ENCODE assay signal across 1 cellular context in genomic region chr11:65117206-65118096, GRCh38.
TF ChIP-seq lines count a peak whose summit lies in the region.

Gene ZNHIT2 (minus strand): TSS chr11:65117701. CDS start chr11:65117653, 48 bp downstream.

TF ChIP-seq in HepG2, 621 proteins besides CTCF, POLR2A, EP300 and RAD21 (continued from another document and continues in another):
- TF ChIP-seq BRCA1 (CRISPR knock-in tag; IDR thresholded peaks at IDR 0.05), result no peak; the same call in 1 of the 2 replicates
- no peak; the same call in 1 of the 2 replicates for TF ChIP-seq ZNF224 (CRISPR knock-in tag; IDR thresholded peaks at IDR 0.05)
- TF ChIP-seq TOPORS (CRISPR knock-in tag; IDR thresholded peaks at IDR 0.05), result peak; percentile 78
- TF ChIP-seq GTF2F1 (IDR thresholded peaks at IDR 0.05; ENCODE audit: low read length), result no peak
- no peak for TF ChIP-seq STAT5B (CRISPR knock-in tag; IDR thresholded peaks at IDR 0.05)
- TF ChIP-seq ZNF460 (CRISPR knock-in tag; IDR thresholded peaks at IDR 0.05; ENCODE audit: borderline replicate concordance), result no peak; the same call in 1 of the 2 replicates
- TF ChIP-seq NFKB2 (CRISPR knock-in tag; IDR thresholded peaks at IDR 0.05; ENCODE audit: borderline replicate concordance), result no peak; the same call in 1 of the 2 replicates
- TF ChIP-seq ZNF776 (CRISPR knock-in tag; IDR thresholded peaks at IDR 0.05), result peak; percentile 69; the same call in 1 of the 2 replicates
- TF ChIP-seq TBX3 (IDR thresholded peaks at IDR 0.05; ENCODE audit: borderline replicate concordance), result peak; percentile 44; the same call in 1 of the 2 replicates
- peak; percentile 15; the same call in 1 of the 2 replicates for TF ChIP-seq CENPT (CRISPR knock-in tag; IDR thresholded peaks at IDR 0.05; ENCODE audit: low read depth)
- no peak for TF ChIP-seq ZNF232 (CRISPR knock-in tag; IDR thresholded peaks at IDR 0.05; ENCODE audit: borderline replicate concordance)
- TF ChIP-seq, protein P1, sequence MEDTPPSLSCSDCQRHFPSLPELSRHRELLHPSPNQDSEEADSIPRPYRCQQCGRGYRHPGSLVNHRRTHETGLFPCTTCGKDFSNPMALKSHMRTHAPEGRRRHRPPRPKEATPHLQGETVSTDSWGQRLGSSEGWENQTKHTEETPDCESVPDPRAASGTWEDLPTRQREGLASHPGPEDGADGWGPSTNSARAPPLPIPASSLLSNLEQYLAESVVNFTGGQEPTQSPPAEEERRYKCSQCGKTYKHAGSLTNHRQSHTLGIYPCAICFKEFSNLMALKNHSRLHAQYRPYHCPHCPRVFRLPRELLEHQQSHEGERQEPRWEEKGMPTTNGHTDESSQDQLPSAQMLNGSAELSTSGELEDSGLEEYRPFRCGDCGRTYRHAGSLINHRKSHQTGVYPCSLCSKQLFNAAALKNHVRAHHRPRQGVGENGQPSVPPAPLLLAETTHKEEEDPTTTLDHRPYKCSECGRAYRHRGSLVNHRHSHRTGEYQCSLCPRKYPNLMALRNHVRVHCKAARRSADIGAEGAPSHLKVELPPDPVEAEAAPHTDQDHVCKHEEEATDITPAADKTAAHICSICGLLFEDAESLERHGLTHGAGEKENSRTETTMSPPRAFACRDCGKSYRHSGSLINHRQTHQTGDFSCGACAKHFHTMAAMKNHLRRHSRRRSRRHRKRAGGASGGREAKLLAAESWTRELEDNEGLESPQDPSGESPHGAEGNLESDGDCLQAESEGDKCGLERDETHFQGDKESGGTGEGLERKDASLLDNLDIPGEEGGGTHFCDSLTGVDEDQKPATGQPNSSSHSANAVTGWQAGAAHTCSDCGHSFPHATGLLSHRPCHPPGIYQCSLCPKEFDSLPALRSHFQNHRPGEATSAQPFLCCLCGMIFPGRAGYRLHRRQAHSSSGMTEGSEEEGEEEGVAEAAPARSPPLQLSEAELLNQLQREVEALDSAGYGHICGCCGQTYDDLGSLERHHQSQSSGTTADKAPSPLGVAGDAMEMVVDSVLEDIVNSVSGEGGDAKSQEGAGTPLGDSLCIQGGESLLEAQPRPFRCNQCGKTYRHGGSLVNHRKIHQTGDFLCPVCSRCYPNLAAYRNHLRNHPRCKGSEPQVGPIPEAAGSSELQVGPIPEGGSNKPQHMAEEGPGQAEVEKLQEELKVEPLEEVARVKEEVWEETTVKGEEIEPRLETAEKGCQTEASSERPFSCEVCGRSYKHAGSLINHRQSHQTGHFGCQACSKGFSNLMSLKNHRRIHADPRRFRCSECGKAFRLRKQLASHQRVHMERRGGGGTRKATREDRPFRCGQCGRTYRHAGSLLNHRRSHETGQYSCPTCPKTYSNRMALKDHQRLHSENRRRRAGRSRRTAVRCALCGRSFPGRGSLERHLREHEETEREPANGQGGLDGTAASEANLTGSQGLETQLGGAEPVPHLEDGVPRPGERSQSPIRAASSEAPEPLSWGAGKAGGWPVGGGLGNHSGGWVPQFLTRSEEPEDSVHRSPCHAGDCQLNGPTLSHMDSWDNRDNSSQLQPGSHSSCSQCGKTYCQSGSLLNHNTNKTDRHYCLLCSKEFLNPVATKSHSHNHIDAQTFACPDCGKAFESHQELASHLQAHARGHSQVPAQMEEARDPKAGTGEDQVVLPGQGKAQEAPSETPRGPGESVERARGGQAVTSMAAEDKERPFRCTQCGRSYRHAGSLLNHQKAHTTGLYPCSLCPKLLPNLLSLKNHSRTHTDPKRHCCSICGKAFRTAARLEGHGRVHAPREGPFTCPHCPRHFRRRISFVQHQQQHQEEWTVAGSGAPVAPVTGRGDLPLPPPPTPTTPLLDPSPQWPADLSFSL (CRISPR knock-in tag; IDR thresholded peaks at IDR 0.05), result no peak
- 0 out of 2 replicates have a peak, but pooled peaks have one; percentile 73 for TF ChIP-seq IRX3 (CRISPR knock-in tag; IDR thresholded peaks at IDR 0.05; ENCODE audit: borderline replicate concordance, low read depth)
- TF ChIP-seq RNF2 (conservative IDR thresholded peaks at IDR 0.05; ENCODE audit: low read depth), result no peak
- peak; percentile 58; the same call in 1 of the 2 replicates for TF ChIP-seq ZNF501 (CRISPR knock-in tag; IDR thresholded peaks at IDR 0.05)
- TF ChIP-seq ZFY (CRISPR knock-in tag; IDR thresholded peaks at IDR 0.05), result peak; percentile 100
- no peak for TF ChIP-seq ATAD3A (CRISPR knock-in tag; IDR thresholded peaks at IDR 0.05)
- TF ChIP-seq ZNF709 (CRISPR knock-in tag; IDR thresholded peaks at IDR 0.05), result peak; percentile 84; the same call in 1 of the 2 replicates
- TF ChIP-seq ZBTB43 (CRISPR knock-in tag; conservative IDR thresholded peaks at IDR 0.05), result no peak
- TF ChIP-seq BCL6 (CRISPR knock-in tag; IDR thresholded peaks at IDR 0.05), result peak; percentile 19; the same call in 1 of the 2 replicates
- TF ChIP-seq ZNF772 (CRISPR knock-in tag; IDR thresholded peaks at IDR 0.05), result peak; percentile 90
- TF ChIP-seq GATAD2A (CRISPR knock-in tag; IDR thresholded peaks at IDR 0.05), result peak; percentile 79
- TF ChIP-seq CAMTA2 (CRISPR knock-in tag; IDR thresholded peaks at IDR 0.05; ENCODE audit: borderline replicate concordance), result no peak
- TF ChIP-seq ZFP62 (CRISPR knock-in tag; IDR thresholded peaks at IDR 0.05), result no peak
- no peak for TF ChIP-seq MAFG (CRISPR knock-in tag; IDR thresholded peaks at IDR 0.05)
- no peak for TF ChIP-seq ZNF562 (CRISPR knock-in tag; IDR thresholded peaks at IDR 0.05; ENCODE audit: borderline replicate concordance)
- TF ChIP-seq, protein P2, sequence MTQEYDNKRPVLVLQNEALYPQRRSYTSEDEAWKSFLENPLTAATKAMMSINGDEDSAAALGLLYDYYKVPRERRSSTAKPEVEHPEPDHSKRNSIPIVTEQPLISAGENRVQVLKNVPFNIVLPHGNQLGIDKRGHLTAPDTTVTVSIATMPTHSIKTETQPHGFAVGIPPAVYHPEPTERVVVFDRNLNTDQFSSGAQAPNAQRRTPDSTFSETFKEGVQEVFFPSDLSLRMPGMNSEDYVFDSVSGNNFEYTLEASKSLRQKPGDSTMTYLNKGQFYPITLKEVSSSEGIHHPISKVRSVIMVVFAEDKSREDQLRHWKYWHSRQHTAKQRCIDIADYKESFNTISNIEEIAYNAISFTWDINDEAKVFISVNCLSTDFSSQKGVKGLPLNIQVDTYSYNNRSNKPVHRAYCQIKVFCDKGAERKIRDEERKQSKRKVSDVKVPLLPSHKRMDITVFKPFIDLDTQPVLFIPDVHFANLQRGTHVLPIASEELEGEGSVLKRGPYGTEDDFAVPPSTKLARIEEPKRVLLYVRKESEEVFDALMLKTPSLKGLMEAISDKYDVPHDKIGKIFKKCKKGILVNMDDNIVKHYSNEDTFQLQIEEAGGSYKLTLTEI (CRISPR knock-in tag; conservative IDR thresholded peaks at IDR 0.05), result no peak
- TF ChIP-seq ZNF747 (CRISPR knock-in tag; IDR thresholded peaks at IDR 0.05; ENCODE audit: borderline replicate concordance), result peak; percentile 92
- no peak for TF ChIP-seq ZNF30 (CRISPR knock-in tag; IDR thresholded peaks at IDR 0.05)
- TF ChIP-seq CBX2 (IDR thresholded peaks at IDR 0.05; ENCODE audit: low read depth, low read length), result no peak
- TF ChIP-seq CBX2 (CRISPR knock-in tag; IDR thresholded peaks at IDR 0.05; ENCODE audit: low read depth), result no peak
- TF ChIP-seq IKZF4 (CRISPR knock-in tag; IDR thresholded peaks at IDR 0.05; ENCODE audit: borderline replicate concordance, low read depth, not compliant biosample characterization), result no peak
- no peak for TF ChIP-seq FUBP1 (CRISPR knock-in tag; IDR thresholded peaks at IDR 0.05; ENCODE audit: borderline replicate concordance)
- no peak for TF ChIP-seq ZNF549 (CRISPR knock-in tag; IDR thresholded peaks at IDR 0.05)
- TF ChIP-seq SMARCE1 (IDR thresholded peaks at IDR 0.05; ENCODE audit: borderline replicate concordance), result no peak
- TF ChIP-seq KIAA2018 (CRISPR knock-in tag; IDR thresholded peaks at IDR 0.05; ENCODE audit: borderline replicate concordance), result no peak
- no peak; the same call in 1 of the 2 replicates for TF ChIP-seq TFDP2 (CRISPR knock-in tag; IDR thresholded peaks at IDR 0.05)
- TF ChIP-seq CEBPB (IDR thresholded peaks at IDR 0.05; ENCODE audit: borderline replicate concordance, low read depth, low read length), result peak; percentile 96
- no peak for TF ChIP-seq ZNF597 (CRISPR knock-in tag; IDR thresholded peaks at IDR 0.05)
- peak; percentile 49; the same call in 1 of the 2 replicates for TF ChIP-seq SMAD3 (CRISPR knock-in tag; IDR thresholded peaks at IDR 0.05)
- TF ChIP-seq RARA (CRISPR knock-in tag; IDR thresholded peaks at IDR 0.05), result no peak
